ENCODE assay signal across 1 cellular context in genomic region chr20:31687777-31688176, GRCh38.
TF ChIP-seq lines count a peak whose summit lies in the region.

No MANE protein-coding gene starts in this region.

TF ChIP-seq in WTC11, 78 proteins besides CTCF, POLR2A, EP300 and RAD21 (continued from another document):
- TF ChIP-seq HMGXB4 (CRISPR knock-in tag; IDR thresholded peaks at IDR 0.05): no peak
- TF ChIP-seq, protein P1, sequence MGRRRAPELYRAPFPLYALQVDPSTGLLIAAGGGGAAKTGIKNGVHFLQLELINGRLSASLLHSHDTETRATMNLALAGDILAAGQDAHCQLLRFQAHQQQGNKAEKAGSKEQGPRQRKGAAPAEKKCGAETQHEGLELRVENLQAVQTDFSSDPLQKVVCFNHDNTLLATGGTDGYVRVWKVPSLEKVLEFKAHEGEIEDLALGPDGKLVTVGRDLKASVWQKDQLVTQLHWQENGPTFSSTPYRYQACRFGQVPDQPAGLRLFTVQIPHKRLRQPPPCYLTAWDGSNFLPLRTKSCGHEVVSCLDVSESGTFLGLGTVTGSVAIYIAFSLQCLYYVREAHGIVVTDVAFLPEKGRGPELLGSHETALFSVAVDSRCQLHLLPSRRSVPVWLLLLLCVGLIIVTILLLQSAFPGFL (CRISPR knock-in tag; IDR thresholded peaks at IDR 0.05; ENCODE audit: borderline replicate concordance): no peak
- TF ChIP-seq, protein P2, sequence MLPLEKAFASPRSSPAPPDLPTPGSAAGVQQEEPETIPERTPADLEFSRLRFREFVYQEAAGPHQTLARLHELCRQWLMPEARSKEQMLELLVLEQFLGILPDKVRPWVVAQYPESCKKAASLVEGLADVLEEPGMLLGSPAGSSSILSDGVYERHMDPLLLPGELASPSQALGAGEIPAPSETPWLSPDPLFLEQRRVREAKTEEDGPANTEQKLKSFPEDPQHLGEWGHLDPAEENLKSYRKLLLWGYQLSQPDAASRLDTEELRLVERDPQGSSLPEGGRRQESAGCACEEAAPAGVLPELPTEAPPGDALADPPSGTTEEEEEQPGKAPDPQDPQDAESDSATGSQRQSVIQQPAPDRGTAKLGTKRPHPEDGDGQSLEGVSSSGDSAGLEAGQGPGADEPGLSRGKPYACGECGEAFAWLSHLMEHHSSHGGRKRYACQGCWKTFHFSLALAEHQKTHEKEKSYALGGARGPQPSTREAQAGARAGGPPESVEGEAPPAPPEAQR (CRISPR knock-in tag; IDR thresholded peaks at IDR 0.05): no peak
